Comparison of ENCODE assay signal across 21 cellular contexts in the genomic region with DNA sequence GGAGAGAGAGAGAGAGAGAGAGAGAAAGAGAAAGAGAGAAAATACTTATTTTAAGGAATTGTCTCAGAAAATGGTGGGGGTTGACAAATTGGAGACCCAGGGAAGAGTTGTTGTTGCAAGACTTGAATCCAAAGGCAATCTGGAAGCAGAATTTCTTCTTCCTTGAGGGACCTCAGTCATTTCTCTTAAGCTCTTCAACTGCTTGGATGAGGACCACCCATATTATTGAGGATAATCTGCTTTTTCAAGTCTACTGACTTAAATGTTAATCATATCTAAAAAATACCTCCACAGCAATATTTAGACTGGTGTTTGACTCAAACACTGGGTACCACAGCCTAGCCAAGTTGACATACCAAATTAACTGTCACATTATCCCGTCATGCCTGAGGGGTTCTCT. TPM values are rescaled to one million over a fixed set of nuclear protein-coding genes. Genes with fewer than 3 reads are reported as not detected.
"Had no signal": no experiment of that assay in that cellular context is flagged by ENCODE, and none has a peak within 500 bp of the region (broad histone marks: within the 10 kb centered on the region; RNA-seq: fewer than 3 reads in every experiment).

No MANE protein-coding gene starts in this region.

- H3K27ac Mint-ChIP-seq: dendritic cell treated with granulocyte-macrophage colony-stimulating factor and Interleukin-4, amounts not matched to agents 40 ng/mL and 50 ng/mL, for 4 days; effector memory CD8-positive, alpha-beta T cell; naive thymus-derived CD4-positive, alpha-beta T cell had no signal

- H3K27ac ChIP-seq: foreskin keratinocyte, hepatocyte, skin epidermis, stomach, thoracic aorta, transverse colon had no signal

- H3K36me3 ChIP-seq: stomach, thoracic aorta, transverse colon had no signal

- H3K4me2 ChIP-seq: hepatocyte had no signal

- H3K27me3 Mint-ChIP-seq: effector memory CD8-positive, alpha-beta T cell had no signal

- H3K9me3 ChIP-seq: stomach, thoracic aorta, transverse colon had no signal

- H3K4me3 ChIP-seq: hepatocyte, skin epidermis, stomach, thoracic aorta, transverse colon had no signal

- ATAC-seq: effector memory CD8-positive, alpha-beta T cell; foreskin keratinocyte; naive thymus-derived CD4-positive, alpha-beta T cell; sciatic nerve had no signal

- DNase-seq: effector memory CD8-positive, alpha-beta T cell; foreskin keratinocyte; head of caudate nucleus; kidney glomerular epithelial cell; mesendoderm; naive thymus-derived CD4-positive, alpha-beta T cell; posterior cingulate gyrus; stimulated activated CD4-positive, alpha-beta T cell treated with anti-CD3 and anti-CD28 coated beads, Interleukin-2, amount 100 ng/mL, for 24 hours; stimulated activated CD4-positive, alpha-beta T cell treated with anti-CD3 and anti-CD28 coated beads, Interleukin-4, amount 100 ng/mL, for 4 hours; stimulated activated naive CD4-positive, alpha-beta T cell; stomach; substantia nigra; transverse colon had no signal

- FAIRE-seq: endothelial cell of umbilical vein, islet of Langerhans had no signal

- H3K79me2 ChIP-seq: hepatocyte had no signal

- H2AFZ ChIP-seq: hepatocyte had no signal

- H3K9me3 Mint-ChIP-seq: dendritic cell treated with granulocyte-macrophage colony-stimulating factor and Interleukin-4, amounts not matched to agents 40 ng/mL and 50 ng/mL, for 4 days; effector memory CD8-positive, alpha-beta T cell; neural crest cell had no signal

- H3K4me3 Mint-ChIP-seq: dendritic cell treated with granulocyte-macrophage colony-stimulating factor and Interleukin-4, amounts not matched to agents 40 ng/mL and 50 ng/mL, for 4 days had no signal

RNA-seq across cellular contexts. Expression of a gene that starts 2.9 kb away (rescaled TPM):
- total RNA-seq: thoracic aorta had no signal
- polyA plus RNA-seq: naive thymus-derived CD4-positive, alpha-beta T cell had no signal

RNA-seq across cellular contexts. Expression of a gene that starts 11.6 kb away (rescaled TPM):
- total RNA-seq: neural crest cell had no signal
- polyA plus RNA-seq: naive thymus-derived CD4-positive, alpha-beta T cell had no signal
